10 cellular contexts compared by ENCODE assay signal in genomic region chr1:164780863-164781262, GRCh38.
DNase-seq lines count a peak whose midpoint lies in the region; ATAC-seq and TF ChIP-seq lines count a peak whose summit lies in the region.
"Had no signal": no experiment of that assay in that cellular context is flagged by ENCODE, and none has a peak within 500 bp of the region (broad histone marks: within the 10 kb centered on the region; RNA-seq: fewer than 3 reads in every experiment).

No MANE protein-coding gene starts in this region.

- POLR2A ChIA-PET in HEK293 (lab: Yijun Ruan, JAX), result no interaction called here
- POLR2A ChIA-PET in naive thymus-derived CD8-positive, alpha-beta T cell (lab: Charles Lee), result no interaction called here

- no TSS peak for BruUV-seq in mammary epithelial cell (replicated peaks; lab: Mats Ljungman, UMichigan)

- H4K20me1 ChIP-seq in mammary epithelial cell (ENCODE audit: insufficient read depth, low read length), result no peaks in the 10 kb centered on the region
- no peaks in the 10 kb centered on the region for H4K20me1 ChIP-seq in smooth muscle cell (ENCODE audit: low read depth)

- H3K27me3 ChIP-seq in mammary epithelial cell (ENCODE audit: insufficient read depth, low read length) (no peaks in the 10 kb centered on the region), smooth muscle cell (ENCODE audit: low read depth) (no peaks in the 10 kb centered on the region)

- H3K36me3 ChIP-seq in HEK293 (ENCODE audit: control insufficient read depth in 2 of 2, insufficient read depth in 1 of 2, low read length in 2 of 2) (no peaks in the 10 kb centered on the region), mammary epithelial cell (ENCODE audit: insufficient read depth, low read length) (no peaks in the 10 kb centered on the region), smooth muscle cell (ENCODE audit: low read depth) (no peaks in the 10 kb centered on the region)

- H3K4me3 ChIP-seq in HEK293 (ENCODE audit: low read depth, low read length) (no peak overlapping the region), mammary epithelial cell (replicated peaks in 1 of 3; ENCODE audit: insufficient read depth in 1 of 3, low read depth in 2 of 3, low read length in 3 of 3) (no peak overlapping the region), smooth muscle cell (no peak overlapping the region)

- no peak overlapping the region for H3K4me3 Mint-ChIP-seq in naive thymus-derived CD8-positive, alpha-beta T cell
- H3K4me3 Mint-ChIP-seq: activated naive CD8-positive, alpha-beta T cell had no signal

- intact Hi-C loops in mammary epithelial cell (cut with micrococcal nuclease), result no loop called here

- DNase-seq in mammary epithelial cell (peak; percentile 80), iris pigment epithelial cell (ENCODE audit: low read depth) (peak; percentile 93), smooth muscle cell (lab: John Stamatoyannopoulos, UW; ENCODE audit: unreplicated experiment) (no peak), COLO668 (lab: John Stamatoyannopoulos, UW; ENCODE audit: unreplicated experiment) (no peak)
- DNase-seq in naive thymus-derived CD8-positive, alpha-beta T cell, result no peak
- DNase-seq: activated CD4-positive, alpha-beta T cell treated with anti-CD3 and anti-CD28 coated beads for 1 hour had no signal

- dilution Hi-C loops in mammary epithelial cell (cut with HindIII; ENCODE audit: low sequenced_read_pairs), result no loop called here

- H3K36me3 Mint-ChIP-seq in naive thymus-derived CD8-positive, alpha-beta T cell, result no peaks in the 10 kb centered on the region
- H3K36me3 Mint-ChIP-seq: activated naive CD8-positive, alpha-beta T cell had no signal

- H3K9me3 ChIP-seq in HEK293 (ENCODE audit: control insufficient read depth, insufficient read depth, low read depth, low read length), result no peaks in the 10 kb centered on the region
- no peaks in the 10 kb centered on the region for H3K9me3 ChIP-seq in mammary epithelial cell (replicated peaks; ENCODE audit: insufficient read depth, low read length)
- H3K9me3 ChIP-seq in smooth muscle cell (replicated peaks; ENCODE audit: low read depth), result no peaks in the 10 kb centered on the region

- H3K27me3 Mint-ChIP-seq in naive thymus-derived CD8-positive, alpha-beta T cell, result peaks cover 0 to 6% (median 3%) of the 10 kb centered on the region in 5 donors

- H3K79me2 ChIP-seq in mammary epithelial cell (ENCODE audit: insufficient read depth, low read length) (no peaks in the 10 kb centered on the region), smooth muscle cell (ENCODE audit: low read depth) (peaks cover 42% of the 10 kb centered on the region)

- H3K4me1 Mint-ChIP-seq in naive thymus-derived CD8-positive, alpha-beta T cell, result peaks cover 0 to 2% (median under 1%) of the 10 kb centered on the region in 4 donors

- H2AFZ ChIP-seq in mammary epithelial cell (ENCODE audit: low read depth, low read length), result no peak overlapping the region
- no peak overlapping the region for H2AFZ ChIP-seq in smooth muscle cell (ENCODE audit: low read depth)

- H3K4me2 ChIP-seq in mammary epithelial cell (ENCODE audit: insufficient read depth, low read depth, low read length) (no peak overlapping the region), smooth muscle cell (peak overlapping the region; percentile 55)

- H3F3A ChIP-seq in smooth muscle cell (ENCODE audit: low read depth), result peaks cover 16% of the 10 kb centered on the region

- no peak overlapping the region for H3K27ac Mint-ChIP-seq in naive thymus-derived CD8-positive, alpha-beta T cell
- H3K27ac Mint-ChIP-seq: activated naive CD8-positive, alpha-beta T cell had no signal

- CTCF ChIA-PET in HEK293 (lab: Yijun Ruan, JAX), result no interaction called here
- CTCF ChIA-PET in mammary epithelial cell (lab: Charles Lee; ENCODE audit: low non-redundant PET), result no interaction called here

- no peak overlapping the region for H3K27ac ChIP-seq in HEK293 (ENCODE audit: extremely low read depth, low read depth, low read length)
- no peak overlapping the region for H3K27ac ChIP-seq in mammary epithelial cell (ENCODE audit: insufficient read depth, low read depth, low read length)
- H3K27ac ChIP-seq in smooth muscle cell (ENCODE audit: low read depth), result peak overlapping the region; percentile 78

- H3K9me3 Mint-ChIP-seq in naive thymus-derived CD8-positive, alpha-beta T cell, result no peaks in the 10 kb centered on the region

- no peak for TF ChIP-seq CTCF in HEK293 (tag by site-specific recombination; IDR thresholded peaks at IDR 0.05)
- TF ChIP-seq CTCF in mammary epithelial cell (conservative IDR thresholded peaks at IDR 0.05 in 1 of 2, IDR thresholded peaks at IDR 0.05 in 1 of 2; ENCODE audit: extremely low read depth in 1 of 2, insufficient read depth in 1 of 2, low read depth in 1 of 2, low read length in 2 of 2), result no peak
- no peak for TF ChIP-seq CTCF in smooth muscle cell (IDR thresholded peaks at IDR 0.05; ENCODE audit: borderline replicate concordance, insufficient read depth, poor library complexity, severe bottlenecking)

- H3K9ac ChIP-seq in mammary epithelial cell (ENCODE audit: insufficient read depth, low read length) (no peak overlapping the region), smooth muscle cell (ENCODE audit: low read depth) (peak overlapping the region; percentile 21)

- 0 out of 2 replicates have a peak, but pooled peaks cover 4% of the 10 kb centered on the region for H3K4me1 ChIP-seq in HEK293 (ENCODE audit: control insufficient read depth, insufficient read depth, low read length)
- H3K4me1 ChIP-seq in mammary epithelial cell (ENCODE audit: insufficient read depth, low read length), result peaks cover 6% of the 10 kb centered on the region
- peaks cover 14% of the 10 kb centered on the region for H3K4me1 ChIP-seq in smooth muscle cell (ENCODE audit: low read depth)

- 82% methylated on average over 8 of the region's 8 CpGs for whole genome bisulfite sequencing in mammary epithelial cell (ENCODE audit: low coverage, missing lambda C conversion rate)
- WGBS in smooth muscle cell (ENCODE audit: low lambda C conversion rate), result 11% methylated on average over 8 of the region's 8 CpGs

- in situ Hi-C loops in mammary epithelial cell (cut with MboI; ENCODE audit: low sequenced_read_pairs in 2 of 2), result loop anchor here in 1 of 2 donors (10.0 to 25.0 kb wide), 2 partner anchors 284 to 1244 kb away; no protein-coding TSS in a partner anchor

- no peak for ATAC-seq in naive thymus-derived CD8-positive, alpha-beta T cell
- ATAC-seq in GM18502 (IDR thresholded peaks at IDR 0.05; ENCODE audit: poor library complexity, unreplicated experiment), result no peak
- ATAC-seq in HG03025 (IDR thresholded peaks at IDR 0.05; ENCODE audit: low FRiP score, unreplicated experiment), result no peak

TF ChIP-seq in HEK293, 187 proteins besides CTCF, POLR2A, EP300 and RAD21 (continues in another document):
- no peak for TF ChIP-seq ZNF585B (tag by site-specific recombination; IDR thresholded peaks at IDR 0.05)
- TF ChIP-seq ZNF76 (tag by site-specific recombination; IDR thresholded peaks at IDR 0.05; ENCODE audit: borderline replicate concordance, low read depth), result no peak
- TF ChIP-seq ATF2 (tag by site-specific recombination; IDR thresholded peaks at IDR 0.05; ENCODE audit: low read depth), result no peak
- no peak for TF ChIP-seq ZBTB17 (tag by site-specific recombination; IDR thresholded peaks at IDR 0.05)
- no peak for TF ChIP-seq ZNF157 (tag by site-specific recombination; IDR thresholded peaks at IDR 0.05)
- TF ChIP-seq GLI4 (tag by site-specific recombination; IDR thresholded peaks at IDR 0.05), result no peak
- TF ChIP-seq PRDM4 (tag by site-specific recombination; IDR thresholded peaks at IDR 0.05), result no peak
- TF ChIP-seq ZNF654 (tag by site-specific recombination; IDR thresholded peaks at IDR 0.05; ENCODE audit: low read depth), result no peak
- TF ChIP-seq ZNF704 (tag by site-specific recombination; IDR thresholded peaks at IDR 0.05), result no peak
- TF ChIP-seq ZNF335 (tag by site-specific recombination; conservative IDR thresholded peaks at IDR 0.05), result no peak

Comparison
In these comparisons a context has a peak if more than half of its experiments do, and no peak if none do; other contexts are left out.
1. DNase-seq: peak in mammary epithelial cell (single experiment) and iris pigment epithelial cell (single experiment); none in smooth muscle cell (single experiment), naive thymus-derived CD8-positive, alpha-beta T cell (0 of 10) and COLO668 (single experiment).